Comparison of ENCODE assay signal across 1 cellular context in genomic region chr4:172998527-172999469, GRCh38.
TF ChIP-seq lines count a peak whose summit lies in the region.

No MANE protein-coding gene starts in this region.

TF ChIP-seq in K562, 482 proteins besides CTCF, POLR2A, EP300 and RAD21 (continued from another document and continues in another):
- TF ChIP-seq HMGXB4 (CRISPR knock-in tag; IDR thresholded peaks at IDR 0.05): no peak
- TF ChIP-seq TEAD1 (CRISPR knock-in tag; IDR thresholded peaks at IDR 0.05): peak in 1 of 2 experiments; percentile 71; a peak in 3 of 4 replicates
- TF ChIP-seq ZBTB12 (CRISPR knock-in tag; IDR thresholded peaks at IDR 0.05): peak; percentile 50; the same call in 1 of the 2 replicates
- TF ChIP-seq EHMT2 (IDR thresholded peaks at IDR 0.05): peak; percentile 70
- TF ChIP-seq ZNF124 (CRISPR knock-in tag; IDR thresholded peaks at IDR 0.05): no peak
- no peak for TF ChIP-seq FOXA1 (IDR thresholded peaks at IDR 0.05; ENCODE audit: borderline replicate concordance)
- TF ChIP-seq BRD4 (IDR thresholded peaks at IDR 0.05): no peak
- TF ChIP-seq ELF1 (tag; IDR thresholded peaks at IDR 0.05): peak; percentile 61
- 0 out of 2 replicates have a peak, but pooled peaks have one; percentile 24 for TF ChIP-seq ZBTB33 (CRISPR knock-in tag; IDR thresholded peaks at IDR 0.05)
- peak; percentile 99 for TF ChIP-seq TCF7 (IDR thresholded peaks at IDR 0.05; ENCODE audit: borderline replicate concordance)
- TF ChIP-seq SIRT6 (IDR thresholded peaks at IDR 0.05; ENCODE audit: low read depth, low read length): no peak
- no peak for TF ChIP-seq RBM17 (IDR thresholded peaks at IDR 0.05; ENCODE audit: borderline replicate concordance, low read depth, low read length)
- TF ChIP-seq ZBED1 (IDR thresholded peaks at IDR 0.05): no peak
- 0 out of 2 replicates have a peak, but pooled peaks have one; percentile 19 for TF ChIP-seq FOXK1 (CRISPR knock-in tag; IDR thresholded peaks at IDR 0.05; ENCODE audit: borderline replicate concordance)
- no peak for TF ChIP-seq ZKSCAN1 (IDR thresholded peaks at IDR 0.05; ENCODE audit: low read depth, low read length)
- TF ChIP-seq KHSRP (IDR thresholded peaks at IDR 0.05): 0 out of 2 replicates have a peak, but pooled peaks have one; percentile 43
- peak; percentile 72; the same call in 1 of the 2 replicates for TF ChIP-seq RUNX1 (IDR thresholded peaks at IDR 0.05; ENCODE audit: low read depth)
- peak; percentile 84 for TF ChIP-seq HMGN3 (IDR thresholded peaks at IDR 0.05; ENCODE audit: borderline replicate concordance, extremely low read depth, insufficient read length, low read depth, low read length)
- TF ChIP-seq SMC3 (conservative IDR thresholded peaks at IDR 0.05; ENCODE audit: insufficient read depth, low read depth, low read length): no peak
- TF ChIP-seq ZC3H8 (IDR thresholded peaks at IDR 0.05): no peak
- TF ChIP-seq HNRNPL (IDR thresholded peaks at IDR 0.05; ENCODE audit: low read depth, low read length): no peak
- TF ChIP-seq TSC22D4 (tag; IDR thresholded peaks at IDR 0.05): no peak
- TF ChIP-seq ARID1B (IDR thresholded peaks at IDR 0.05): peak; percentile 98
- TF ChIP-seq NFRKB (IDR thresholded peaks at IDR 0.05; ENCODE audit: low read depth): peak; percentile 38; the same call in 1 of the 2 replicates
- TF ChIP-seq ZNF699 (CRISPR knock-in tag; IDR thresholded peaks at IDR 0.05; ENCODE audit: insufficient replicate concordance): no peak
- TF ChIP-seq ERF (CRISPR knock-in tag; IDR thresholded peaks at IDR 0.05): no peak
- peak; percentile 97 for TF ChIP-seq KLF16 (IDR thresholded peaks at IDR 0.05)
- TF ChIP-seq ZSCAN29 (IDR thresholded peaks at IDR 0.05): no peak
- no peak for TF ChIP-seq IFI16 (CRISPR knock-in tag; IDR thresholded peaks at IDR 0.05)
- peak in 1 of 3 experiments; percentile 66; a peak in 2 of 6 replicates for TF ChIP-seq ZBTB11 (CRISPR knock-in tag; IDR thresholded peaks at IDR 0.05)
- TF ChIP-seq ZNF644 (tag; IDR thresholded peaks at IDR 0.05; ENCODE audit: low read depth): peak; percentile 46
- TF ChIP-seq RCOR1 (IDR thresholded peaks at IDR 0.05; ENCODE audit: borderline replicate concordance in 1 of 2, low read depth in 2 of 2, low read length in 2 of 2): peak; percentile 89 to 97
- TF ChIP-seq HNRNPH1 (optimal IDR thresholded peaks at IDR 0.05; ENCODE audit: low read depth, low read length): no peak
- peak; percentile 95 for TF ChIP-seq DPF2 (IDR thresholded peaks at IDR 0.05)
- peak; percentile 95 to 97 for TF ChIP-seq TRIM24 (IDR thresholded peaks at IDR 0.05)
- peak; percentile 89 for TF ChIP-seq HDAC2 (IDR thresholded peaks at IDR 0.05)
- TF ChIP-seq ZKSCAN8 (CRISPR knock-in tag; IDR thresholded peaks at IDR 0.05): peak; percentile 82; the same call in 1 of the 2 replicates
- no peak for TF ChIP-seq MCM7 (IDR thresholded peaks at IDR 0.05)
- peak; percentile 92 for TF ChIP-seq CXXC5 (CRISPR knock-in tag; IDR thresholded peaks at IDR 0.05)
- peak; percentile 50 for TF ChIP-seq PHF20 (IDR thresholded peaks at IDR 0.05; ENCODE audit: partially characterized antibody)
- no peak for TF ChIP-seq TFAM (CRISPR knock-in tag; conservative IDR thresholded peaks at IDR 0.05)
- no peak for TF ChIP-seq IRF9 (tag; IDR thresholded peaks at IDR 0.05)
- TF ChIP-seq SRSF9 (IDR thresholded peaks at IDR 0.05; ENCODE audit: borderline replicate concordance, low read depth, low read length): no peak
- 0 out of 2 replicates have a peak, but pooled peaks have one; percentile 40 for TF ChIP-seq KLF13 (tag; IDR thresholded peaks at IDR 0.05; ENCODE audit: borderline replicate concordance, low read depth)
- TF ChIP-seq ZNF589 (CRISPR knock-in tag; IDR thresholded peaks at IDR 0.05; ENCODE audit: low read depth): peak; percentile 84; the same call in 1 of the 2 replicates
- no peak for TF ChIP-seq ZNF696 (CRISPR knock-in tag; conservative IDR thresholded peaks at IDR 0.05)
- no peak for TF ChIP-seq ILK (tag; IDR thresholded peaks at IDR 0.05; ENCODE audit: borderline replicate concordance, low read depth)
- TF ChIP-seq NCOA1 (IDR thresholded peaks at IDR 0.05; ENCODE audit: low read depth): peak; percentile 80
- TF ChIP-seq NFYB (IDR thresholded peaks at IDR 0.05; ENCODE audit: extremely low read depth, insufficient read length): no peak
- TF ChIP-seq MYBL2 (IDR thresholded peaks at IDR 0.05; ENCODE audit: low read depth): peak; percentile 47; the same call in 1 of the 2 replicates
- no peak for TF ChIP-seq MYBL2 (CRISPR knock-in tag; IDR thresholded peaks at IDR 0.05; ENCODE audit: borderline replicate concordance)
- no peak for TF ChIP-seq MAFK (IDR thresholded peaks at IDR 0.05; ENCODE audit: low read length)
- no peak for TF ChIP-seq RERE (CRISPR knock-in tag; IDR thresholded peaks at IDR 0.05; ENCODE audit: borderline replicate concordance)
- peak; percentile 81 for TF ChIP-seq ZNF766 (CRISPR knock-in tag; conservative IDR thresholded peaks at IDR 0.05)
- no peak for TF ChIP-seq E2F4 (CRISPR knock-in tag; IDR thresholded peaks at IDR 0.05; ENCODE audit: low read depth)
- TF ChIP-seq GABPA (tag; conservative IDR thresholded peaks at IDR 0.05; ENCODE audit: low read depth): peak; percentile 30; the same call in 1 of the 2 replicates
- TF ChIP-seq FOSL1 (tag; conservative IDR thresholded peaks at IDR 0.05): peak; percentile 83
- no peak for TF ChIP-seq ETV1 (tag; conservative IDR thresholded peaks at IDR 0.05; ENCODE audit: low read depth)
- TF ChIP-seq ADNP (tag; IDR thresholded peaks at IDR 0.05): peak; percentile 78
